In the genomic region with DNA sequence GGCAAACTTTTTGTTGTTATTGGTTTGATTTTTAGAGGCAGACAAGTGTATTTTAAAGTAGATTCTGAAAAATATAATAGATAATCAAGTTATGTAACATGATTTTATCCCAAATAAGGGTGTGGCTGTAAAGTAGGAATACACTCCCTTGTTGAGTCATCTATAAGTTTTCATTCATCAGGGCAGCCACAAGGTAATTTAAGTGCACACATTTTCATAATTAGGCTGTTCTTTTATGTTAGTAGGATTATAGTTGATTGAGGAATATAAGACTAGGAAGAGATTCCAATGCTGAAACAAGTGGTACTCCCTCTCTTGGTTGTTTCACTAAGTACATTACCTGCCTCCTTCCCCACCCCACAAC, we compare ENCODE assay signal across 27 cellular contexts.
"Had no signal": no experiment of that assay in that cellular context is flagged by ENCODE, and none has a peak within 500 bp of the region (broad histone marks: within the 10 kb centered on the region; RNA-seq: fewer than 3 reads in every experiment).

No MANE protein-coding gene starts in this region.

- H3K4me3 ChIP-seq: gastrocnemius medialis had no signal

- H3K9me3 ChIP-seq: gastrocnemius medialis had no signal

- H3K27me3 ChIP-seq: brain microvascular endothelial cell, gastrocnemius medialis had no signal

- H3K27ac ChIP-seq: brain microvascular endothelial cell, epithelial cell of prostate, gastrocnemius medialis, VCaP had no signal

- DNase-seq: activated CD4-positive, alpha-beta memory T cell treated with anti-CD3 and anti-CD28 coated beads, Interleukin-2, amount 10 ng/mL, durations not matched to agents 7 days and 5 days; activated CD4-positive, alpha-beta T cell treated with anti-CD3 and anti-CD28 coated beads for 1 hour; activated CD4-positive, alpha-beta T cell treated with anti-CD3 and anti-CD28 coated beads for 4 hours; activated CD4-positive, alpha-beta T cell treated with anti-CD3 and anti-CD28 coated beads, Interleukin-2, amount 10 ng/mL, durations not matched to agents 7 days and 5 days; activated CD4-positive, alpha-beta T cell treated with anti-CD3 and anti-CD28 coated beads, Interleukin-2, amount 50 U/mL, for 4 hours; activated CD8-positive, alpha-beta memory T cell treated with anti-CD3 and anti-CD28 coated beads, Interleukin-2, amount 50 U/mL, for 48 hours; activated effector memory CD4-positive, alpha-beta T cell treated with Interleukin-2 at 50 U/mL for 16 hours; activated gamma-delta T cell treated with Interleukin-2 at 50 U/mL for 16 hours; activated naive CD4-positive, alpha-beta T cell treated with anti-CD3 and anti-CD28 coated beads, Interleukin-2, amount 50 U/mL, for 16 hours; activated naive CD4-positive, alpha-beta T cell treated with Interleukin-2 at 50 U/mL for 16 hours; activated T-cell treated with anti-CD3 and anti-CD28 coated beads for 4 hours; activated T-cell treated with anti-CD3 and anti-CD28 coated beads, Interleukin-2, amount 50 U/mL, for 24 hours; activated T-cell treated with anti-CD3 and anti-CD28 coated beads, Interleukin-2, amount 50 U/mL, for 72 hours; amniotic stem cell; anterior cingulate cortex; brain microvascular endothelial cell; caudate nucleus; cortex of kidney; dermis blood vessel endothelial cell; effector CD4-positive, alpha-beta T cell; effector memory CD8-positive, alpha-beta T cell; gastrocnemius medialis; head of caudate nucleus; T-helper 2 cell had no signal

- ATAC-seq: activated T-cell treated with anti-CD3 and anti-CD28 coated beads, Interleukin-2, amount 50 U/mL, for 72 hours; effector memory CD8-positive, alpha-beta T cell; gastrocnemius medialis; WTC11 had no signal

- H3K4me1 ChIP-seq: gastrocnemius medialis had no signal

- H3K36me3 ChIP-seq: brain microvascular endothelial cell, gastrocnemius medialis had no signal
